ENCODE assay signal across 29 cellular contexts in the genomic region with DNA sequence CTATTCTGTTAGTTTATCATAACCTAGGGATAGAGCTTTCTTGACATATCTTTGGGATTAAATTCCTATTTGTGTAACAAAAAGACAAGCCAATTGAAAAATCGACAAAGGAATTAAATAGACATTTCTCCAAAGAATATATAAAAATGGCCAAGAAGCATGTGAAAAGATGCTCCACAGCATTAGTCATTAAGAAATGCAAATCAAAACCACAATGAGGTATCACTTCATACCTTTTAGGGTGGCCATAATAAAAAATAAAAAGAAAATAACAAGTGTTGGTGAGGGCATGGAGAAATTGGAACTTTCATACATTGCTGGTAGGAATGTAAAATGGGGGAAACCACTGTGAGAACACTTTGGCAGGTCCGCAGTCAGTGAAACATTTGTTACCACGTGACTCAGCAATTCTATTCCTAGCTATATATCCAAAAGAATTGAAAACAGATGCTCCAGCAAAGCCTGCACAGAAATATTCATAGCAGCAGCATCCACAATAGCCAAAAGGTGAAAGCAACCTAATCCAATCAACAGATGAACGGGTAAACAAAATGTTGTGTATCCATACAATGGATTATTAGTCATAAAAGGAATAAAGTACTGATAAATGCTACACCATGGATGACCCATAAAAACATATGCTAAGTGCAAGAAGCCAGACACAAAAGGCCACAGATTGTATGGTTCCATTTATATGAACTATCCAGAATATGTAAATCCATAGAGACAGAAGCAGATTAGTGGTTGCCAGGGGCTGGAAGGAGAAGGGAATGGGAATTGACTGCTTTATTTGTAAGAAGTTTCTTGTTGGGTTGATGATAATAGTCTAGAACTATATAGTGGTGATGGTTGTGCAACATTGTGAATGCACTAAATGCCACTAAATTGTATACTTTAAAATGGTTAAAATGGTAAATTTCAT. TPM values are rescaled to one million over a fixed set of nuclear protein-coding genes. Genes with fewer than 3 reads are reported as not detected.
DNase-seq lines count a peak whose midpoint lies in the region; ATAC-seq and TF ChIP-seq lines count a peak whose summit lies in the region.
"Had no signal": no experiment of that assay in that cellular context is flagged by ENCODE, and none has a peak within 500 bp of the region (broad histone marks: within the 10 kb centered on the region; RNA-seq: fewer than 3 reads in every experiment).

No MANE protein-coding gene starts in this region.

- H3K36me3 ChIP-seq in neural progenitor cell: no peaks in the 10 kb centered on the region
- H3K36me3 ChIP-seq: left ventricle myocardium inferior, ovary, SJSA1, upper lobe of left lung had no signal

- no peak overlapping the region for H2AFZ ChIP-seq in neural progenitor cell (replicated peaks)

- H3K36me3 Mint-ChIP-seq in activated T-cell treated with anti-CD3 and anti-CD28 coated beads, Interleukin-2, amount 50 U/mL, for 24 hours (ENCODE audit: low read depth): no peaks in the 10 kb centered on the region
- H3K36me3 Mint-ChIP-seq in activated T-cell treated with anti-CD3 and anti-CD28 coated beads, Interleukin-2, amount 50 U/mL, for 72 hours (ENCODE audit: insufficient read depth in 2 of 2): peaks cover 0 to 2% of the 10 kb centered on the region in 2 donors
- H3K36me3 Mint-ChIP-seq in activated naive CD8-positive, alpha-beta T cell treated with anti-CD3 and anti-CD28 coated beads for 36 hours: peaks cover 3% of the 10 kb centered on the region
- H3K36me3 Mint-ChIP-seq in neural progenitor cell: no peaks in the 10 kb centered on the region
- H3K36me3 Mint-ChIP-seq: immature natural killer cell, mesothelial cell of epicardium, natural killer cell had no signal

- H3K9me3 Mint-ChIP-seq in activated T-cell treated with anti-CD3 and anti-CD28 coated beads, Interleukin-2, amount 50 U/mL, for 24 hours: no peaks in the 10 kb centered on the region
- H3K9me3 Mint-ChIP-seq in activated T-cell treated with anti-CD3 and anti-CD28 coated beads, Interleukin-2, amount 50 U/mL, for 72 hours: no peaks in the 10 kb centered on the region
- H3K9me3 Mint-ChIP-seq in activated naive CD8-positive, alpha-beta T cell treated with anti-CD3 and anti-CD28 coated beads for 36 hours: peaks cover 3% of the 10 kb centered on the region
- H3K9me3 Mint-ChIP-seq in neural progenitor cell: no peaks in the 10 kb centered on the region
- H3K9me3 Mint-ChIP-seq: IgD-negative memory B cell, immature natural killer cell, mesothelial cell of epicardium, natural killer cell had no signal

- no peak for TF ChIP-seq CTCF in neural progenitor cell (IDR thresholded peaks at IDR 0.05)
- no peak for TF ChIP-seq CTCF in coronary artery (IDR thresholded peaks at IDR 0.05)

- H3K4me2 ChIP-seq in neural progenitor cell: peak overlapping the region; percentile 34

- no peaks in the 10 kb centered on the region for H4K20me1 ChIP-seq in neural progenitor cell (ENCODE audit: low read depth)

- peak overlapping the region; percentile 55 for H3K27ac Mint-ChIP-seq in activated T-cell treated with anti-CD3 and anti-CD28 coated beads, Interleukin-2, amount 50 U/mL, for 24 hours
- no peak overlapping the region for H3K27ac Mint-ChIP-seq in activated T-cell treated with anti-CD3 and anti-CD28 coated beads, Interleukin-2, amount 50 U/mL, for 72 hours
- H3K27ac Mint-ChIP-seq in activated naive CD8-positive, alpha-beta T cell treated with anti-CD3 and anti-CD28 coated beads for 36 hours: peak overlapping the region; percentile 51
- H3K27ac Mint-ChIP-seq in neural progenitor cell: no peak overlapping the region
- H3K27ac Mint-ChIP-seq: B cell, immature natural killer cell, mesothelial cell of epicardium, natural killer cell had no signal

- H3K4me1 ChIP-seq in neural progenitor cell: peaks cover 17% of the 10 kb centered on the region
- H3K4me1 ChIP-seq: left ventricle myocardium inferior, SJSA1, upper lobe of left lung had no signal

- H3K27ac ChIP-seq in neural progenitor cell: no peak overlapping the region
- H3K27ac ChIP-seq in coronary artery: no peak overlapping the region
- H3K27ac ChIP-seq: left ventricle myocardium inferior, ovary, SJSA1, upper lobe of left lung had no signal

- H3K27me3 Mint-ChIP-seq in activated T-cell treated with anti-CD3 and anti-CD28 coated beads, Interleukin-2, amount 50 U/mL, for 24 hours: no peaks in the 10 kb centered on the region
- peaks cover 5% of the 10 kb centered on the region for H3K27me3 Mint-ChIP-seq in activated T-cell treated with anti-CD3 and anti-CD28 coated beads, Interleukin-2, amount 50 U/mL, for 72 hours (ENCODE audit: low read depth)
- peaks cover 8% of the 10 kb centered on the region for H3K27me3 Mint-ChIP-seq in activated naive CD8-positive, alpha-beta T cell treated with anti-CD3 and anti-CD28 coated beads for 36 hours
- H3K27me3 Mint-ChIP-seq in neural progenitor cell (ENCODE audit: insufficient read depth, low read depth): no peaks in the 10 kb centered on the region
- H3K27me3 Mint-ChIP-seq: B cell, IgD-negative memory B cell had no signal

- H3K9ac ChIP-seq in neural progenitor cell: no peak overlapping the region

- H3F3A ChIP-seq in neural progenitor cell (ENCODE audit: low read depth): peaks cover 2% of the 10 kb centered on the region

- H3K79me2 ChIP-seq in neural progenitor cell (ENCODE audit: low read depth): no peaks in the 10 kb centered on the region

- no peak overlapping the region for H3K4me3 Mint-ChIP-seq in activated T-cell treated with anti-CD3 and anti-CD28 coated beads, Interleukin-2, amount 50 U/mL, for 24 hours
- no peak overlapping the region for H3K4me3 Mint-ChIP-seq in activated T-cell treated with anti-CD3 and anti-CD28 coated beads, Interleukin-2, amount 50 U/mL, for 72 hours
- H3K4me3 Mint-ChIP-seq in activated naive CD8-positive, alpha-beta T cell treated with anti-CD3 and anti-CD28 coated beads for 36 hours: no peak overlapping the region
- H3K4me3 Mint-ChIP-seq in neural progenitor cell: no peak overlapping the region
- H3K4me3 Mint-ChIP-seq: B cell, IgD-negative memory B cell, immature natural killer cell, mesothelial cell of epicardium, natural killer cell had no signal

- ATAC-seq in activated T-cell treated with anti-CD3 and anti-CD28 coated beads, Interleukin-2, amount 50 U/mL, for 72 hours (replicated peaks in 1 of 2): no peak
- ATAC-seq in HG03159 (IDR thresholded peaks at IDR 0.05; ENCODE audit: unreplicated experiment): peak; percentile 40
- ATAC-seq: natural killer cell, Panc1 had no signal

- no peaks in the 10 kb centered on the region for H3K9me3 ChIP-seq in neural progenitor cell (ENCODE audit: low read depth)
- H3K9me3 ChIP-seq: left ventricle myocardium inferior, ovary, SJSA1, upper lobe of left lung had no signal

- H3K4me3 ChIP-seq in neural progenitor cell (no peak overlapping the region), coronary artery (no peak overlapping the region)
- H3K4me3 ChIP-seq: left ventricle myocardium inferior, ovary, SJSA1, upper lobe of left lung had no signal

- no peaks in the 10 kb centered on the region for H3K27me3 ChIP-seq in neural progenitor cell
- H3K27me3 ChIP-seq: ovary, upper lobe of left lung had no signal

- H3K4me1 Mint-ChIP-seq in activated T-cell treated with anti-CD3 and anti-CD28 coated beads, Interleukin-2, amount 50 U/mL, for 24 hours (ENCODE audit: low read depth): peaks cover 46% of the 10 kb centered on the region
- peaks cover 48% of the 10 kb centered on the region for H3K4me1 Mint-ChIP-seq in activated T-cell treated with anti-CD3 and anti-CD28 coated beads, Interleukin-2, amount 50 U/mL, for 72 hours (ENCODE audit: low read depth)
- peaks cover 35% of the 10 kb centered on the region for H3K4me1 Mint-ChIP-seq in activated naive CD8-positive, alpha-beta T cell treated with anti-CD3 and anti-CD28 coated beads for 36 hours
- H3K4me1 Mint-ChIP-seq in neural progenitor cell: peaks cover 9% of the 10 kb centered on the region

- no peak for DNase-seq in activated T-cell treated with anti-CD3 and anti-CD28 coated beads, Interleukin-2, amount 50 U/mL, for 24 hours
- no peak for DNase-seq in activated T-cell treated with anti-CD3 and anti-CD28 coated beads, Interleukin-2, amount 50 U/mL, for 72 hours
- no peak for DNase-seq in activated naive CD8-positive, alpha-beta T cell treated with anti-CD3 and anti-CD28 coated beads for 36 hours
- no peak for DNase-seq in neural progenitor cell (ENCODE audit: low spot score)
- DNase-seq in stimulated activated CD4-positive, alpha-beta T cell treated with anti-CD3 and anti-CD28 coated beads, Interleukin-4, amount 100 ng/mL, for 24 hours: no peak
- DNase-seq in coronary artery (ENCODE audit: low spot score): no peak
- DNase-seq in NCI-H446 treated with DMSO at 0.1 percent for 48 hours (lab: John Stamatoyannopoulos, UW): no peak
- DNase-seq: activated gamma-delta T cell; dermis blood vessel endothelial cell; DMS53; HCEC 1CT; immature natural killer cell; left ventricle myocardium inferior; natural killer cell; NCI-H2081; NCI-H446; NK-92 treated with Interleukin-12 subunit alpha and Interleukin-12 subunit beta, amount 100 ng/mL, for 24 hours; ovary; upper lobe of left lung had no signal

RNA-seq across cellular contexts. Expression of a gene that starts 20.6 kb away (rescaled TPM):
- under 1 TPM; 0.37 to 0.38 TPM for total RNA-seq in activated T-cell treated with anti-CD3 and anti-CD28 coated beads, Interleukin-2, amount 50 U/mL, for 72 hours
- total RNA-seq in activated naive CD8-positive, alpha-beta T cell treated with anti-CD3 and anti-CD28 coated beads for 36 hours: not detected
- total RNA-seq in neural progenitor cell (ENCODE audit: low replicate concordance): 0.71 and 2.3 TPM in 2 replicates
- total RNA-seq: A172, B cell, cardiac septum, dermis blood vessel endothelial cell, fibroblast of villous mesenchyme, left ventricle myocardium inferior, MCF 10A, SJSA1 had no signal

RNA-seq across cellular contexts. Expression of a gene that starts 45.0 kb away (rescaled TPM):
- total RNA-seq in activated T-cell treated with anti-CD3 and anti-CD28 coated beads, Interleukin-2, amount 50 U/mL, for 72 hours: 10 to 100 TPM; 83.4 to 87.5 TPM
- total RNA-seq in activated naive CD8-positive, alpha-beta T cell treated with anti-CD3 and anti-CD28 coated beads for 36 hours: 10 to 100 TPM; 59.2 to 59.6 TPM
- total RNA-seq in neural progenitor cell (ENCODE audit: low replicate concordance): 39.9 and 59.1 TPM in 2 replicates

RNA-seq across cellular contexts. Expression of a gene that starts 49.7 kb away (rescaled TPM):
- 100 to 1,000 TPM in 1 of 2 donors, 10 to 100 TPM in 1; 95.0 to 104 TPM for total RNA-seq in activated T-cell treated with anti-CD3 and anti-CD28 coated beads, Interleukin-2, amount 50 U/mL, for 72 hours
- total RNA-seq in activated naive CD8-positive, alpha-beta T cell treated with anti-CD3 and anti-CD28 coated beads for 36 hours: 10 to 100 TPM; 46.8 to 53.5 TPM
- total RNA-seq in neural progenitor cell (ENCODE audit: low replicate concordance): 13.6 and 16.3 TPM in 2 replicates

Comparison
In these comparisons a context has a peak if more than half of its experiments do, and no peak if none do; other contexts are left out.
1. H3K27ac Mint-ChIP-seq: peak in activated T-cell treated with anti-CD3 and anti-CD28 coated beads, Interleukin-2, amount 50 U/mL, for 24 hours (single experiment) and activated naive CD8-positive, alpha-beta T cell treated with anti-CD3 and anti-CD28 coated beads for 36 hours (single experiment); none in activated T-cell treated with anti-CD3 and anti-CD28 coated beads, Interleukin-2, amount 50 U/mL, for 72 hours (single experiment) and neural progenitor cell (single experiment).